ENCODE assay signal across 8 cellular contexts in genomic region chr9:32378993-32379729, GRCh38. TPM values are rescaled to one million over a fixed set of nuclear protein-coding genes. Genes with fewer than 3 reads are reported as not detected.
DNase-seq lines count a peak whose midpoint lies in the region; ATAC-seq and TF ChIP-seq lines count a peak whose summit lies in the region.

No MANE protein-coding gene starts in this region.

- H3K36me3 Mint-ChIP-seq in activated CD4-positive, alpha-beta memory T cell treated with anti-CD3 and anti-CD28 coated beads, Interleukin-2, amount 10 ng/mL, durations not matched to agents 7 days and 5 days (ENCODE audit: low read depth) = no peaks in the 10 kb centered on the region
- H3K36me3 Mint-ChIP-seq in nephron (ENCODE audit: low read depth) = no peaks in the 10 kb centered on the region

- POLR2A ChIA-PET in activated CD4-positive, alpha-beta memory T cell treated with anti-CD3 and anti-CD28 coated beads, Interleukin-2, amount 10 ng/mL, durations not matched to agents 7 days and 5 days (lab: Charles Lee) = interaction anchor here (0.6 to 3.0 kb wide), 6 partner anchors 50 to 200 kb away, joined by 3 to 31 read pairs (median 8); partner anchors contain the start of genes NDUFB6 and RIGI

- peaks cover 35% of the 10 kb centered on the region for H3K27me3 Mint-ChIP-seq in activated CD4-positive, alpha-beta memory T cell treated with anti-CD3 and anti-CD28 coated beads, Interleukin-2, amount 10 ng/mL, durations not matched to agents 7 days and 5 days
- peaks cover 44% of the 10 kb centered on the region for H3K27me3 Mint-ChIP-seq in nephron (ENCODE audit: low read depth)

- H3K4me3 Mint-ChIP-seq in activated CD4-positive, alpha-beta memory T cell treated with anti-CD3 and anti-CD28 coated beads, Interleukin-2, amount 10 ng/mL, durations not matched to agents 7 days and 5 days = no peak overlapping the region
- H3K4me3 Mint-ChIP-seq in nephron = peak overlapping the region in 1 of 3 experiments; percentile 2

- H4K20me1 ChIP-seq in fibroblast of lung (ENCODE audit: control insufficient read depth, extremely low read depth, insufficient read depth, low read length) = no peaks in the 10 kb centered on the region

- peaks cover 16% of the 10 kb centered on the region for H3K4me1 Mint-ChIP-seq in activated CD4-positive, alpha-beta memory T cell treated with anti-CD3 and anti-CD28 coated beads, Interleukin-2, amount 10 ng/mL, durations not matched to agents 7 days and 5 days
- peaks cover 6% of the 10 kb centered on the region for H3K4me1 Mint-ChIP-seq in nephron

- no peaks in the 10 kb centered on the region for H3K36me3 ChIP-seq in fibroblast of lung (ENCODE audit: control insufficient read depth, insufficient read depth, low read length)

- no peak overlapping the region for H3K27ac ChIP-seq in fibroblast of lung (ENCODE audit: insufficient read depth, low read length)

- ATAC-seq in GM19455 (IDR thresholded peaks at IDR 0.05; ENCODE audit: unreplicated experiment) (peak; percentile 72), HG03460 (IDR thresholded peaks at IDR 0.05; ENCODE audit: unreplicated experiment) (peak; percentile 83)

- H2AFZ ChIP-seq in fibroblast of lung (ENCODE audit: low read length) = peak overlapping the region; percentile 72

- TF ChIP-seq CTCF in fibroblast of lung (conservative IDR thresholded peaks at IDR 0.05 in 1 of 2, IDR thresholded peaks at IDR 0.05 in 1 of 2; ENCODE audit: low read depth in 1 of 2, low read length in 2 of 2) (peak; percentile 87 to 90), nephron (IDR thresholded peaks at IDR 0.05; ENCODE audit: unreplicated experiment in 3 of 3) (peak; percentile 68 to 74 (median 73))

- no peaks in the 10 kb centered on the region for H3K9me3 ChIP-seq in fibroblast of lung (ENCODE audit: control insufficient read depth, insufficient read depth, low read depth, low read length)

- H3K9ac ChIP-seq in fibroblast of lung (ENCODE audit: insufficient read depth, low read length) = no peak overlapping the region

- no peaks in the 10 kb centered on the region for H3K27me3 ChIP-seq in fibroblast of lung (ENCODE audit: control insufficient read depth, insufficient read depth, low read length)

- no peaks in the 10 kb centered on the region for H3K9me3 Mint-ChIP-seq in activated CD4-positive, alpha-beta memory T cell treated with anti-CD3 and anti-CD28 coated beads, Interleukin-2, amount 10 ng/mL, durations not matched to agents 7 days and 5 days
- no peaks in the 10 kb centered on the region for H3K9me3 Mint-ChIP-seq in nephron

- peak; percentile 81 for DNase-seq in EL
- peak; percentile 82 to 87 for DNase-seq in NCI-H526 (lab: John Stamatoyannopoulos, UW)
- peak; percentile 49 for DNase-seq in activated CD4-positive, alpha-beta memory T cell treated with anti-CD3 and anti-CD28 coated beads, Interleukin-2, amount 10 ng/mL, durations not matched to agents 7 days and 5 days
- DNase-seq in fibroblast of lung (ENCODE audit: low read depth in 2 of 2) = peak; percentile 68 to 89
- DNase-seq in cortex of kidney (lab: John Stamatoyannopoulos, UW) = no peak

- H3K27ac Mint-ChIP-seq in activated CD4-positive, alpha-beta memory T cell treated with anti-CD3 and anti-CD28 coated beads, Interleukin-2, amount 10 ng/mL, durations not matched to agents 7 days and 5 days = no peak overlapping the region
- H3K27ac Mint-ChIP-seq in nephron = no peak overlapping the region

- CTCF ChIA-PET in activated CD4-positive, alpha-beta memory T cell treated with anti-CD3 and anti-CD28 coated beads, Interleukin-2, amount 10 ng/mL, durations not matched to agents 7 days and 5 days (lab: Charles Lee) = interaction anchor here (0.7 to 5.4 kb wide), 44 partner anchors 8 to 595 kb away, joined by 3 to 416 read pairs (median 5); partner anchors contain the start of genes NDUFB6, RIGI, SMIM27 and TOPORS

- peak overlapping the region in 2 of 4 experiments; percentile 8 to 19 for H3K4me3 ChIP-seq in fibroblast of lung (replicated peaks in 1 of 4; ENCODE audit: control extremely low read depth in 1 of 4, insufficient read depth in 1 of 4, low read depth in 3 of 4, low read length in 4 of 4)

- H3K79me2 ChIP-seq in fibroblast of lung (ENCODE audit: control insufficient read depth, insufficient read depth, low read length) = no peaks in the 10 kb centered on the region

- peak overlapping the region; percentile 72 for H3K4me2 ChIP-seq in fibroblast of lung (ENCODE audit: extremely low read depth, insufficient read depth, low read length)

- peaks cover 4% of the 10 kb centered on the region for H3K4me1 ChIP-seq in fibroblast of lung (ENCODE audit: control insufficient read depth, extremely low read depth, insufficient read depth, low read length)

RNA-seq across cellular contexts. Expression of gene ACO1, which starts 5.3 kb away (rescaled TPM):
- total RNA-seq in activated CD4-positive, alpha-beta memory T cell treated with anti-CD3 and anti-CD28 coated beads, Interleukin-2, amount 10 ng/mL, durations not matched to agents 7 days and 5 days = 1 to 10 TPM; 6.4 to 6.6 TPM
- 51.1 and 77.8 TPM in 2 replicates for total RNA-seq in fibroblast of lung
- 147 and 158 TPM in 2 replicates for polyA plus RNA-seq in fibroblast of lung
- 96.1 and 102 TPM in 2 replicates for polyA plus RNA-seq in fibroblast of lung (2012)
- polyA minus RNA-seq in fibroblast of lung (ENCODE audit: low replicate concordance) = 86.7 and 101 TPM in 2 replicates
